Comparison of ENCODE assay signal across 9 cellular contexts in the genomic region with DNA sequence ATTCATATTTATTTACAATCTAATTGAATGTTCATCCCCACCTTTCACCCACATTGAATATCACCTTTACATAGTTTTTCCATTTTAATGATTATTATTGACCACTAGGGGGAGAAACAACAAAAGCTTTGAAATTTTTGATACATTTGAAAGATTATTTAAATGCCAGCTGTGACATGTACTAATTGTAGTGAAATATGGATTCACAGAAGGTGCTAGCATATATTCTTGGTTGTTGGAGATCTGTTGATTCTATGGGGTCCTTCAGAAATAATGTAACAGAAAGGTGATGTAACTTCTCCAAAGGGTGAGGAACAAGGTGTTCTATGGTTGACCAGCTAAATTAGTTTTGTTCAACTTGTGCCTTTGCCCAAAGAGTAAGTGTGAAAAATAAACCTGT. TPM values are rescaled to one million over a fixed set of nuclear protein-coding genes. Genes with fewer than 3 reads are reported as not detected.
DNase-seq lines count a peak whose midpoint lies in the region; ATAC-seq and TF ChIP-seq lines count a peak whose summit lies in the region.
"Had no signal": no experiment of that assay in that cellular context is flagged by ENCODE, and none has a peak within 500 bp of the region (broad histone marks: within the 10 kb centered on the region; RNA-seq: fewer than 3 reads in every experiment).

No MANE protein-coding gene starts in this region.

- H3K4me2 ChIP-seq in parathyroid adenoma (ENCODE audit: low read length), result no peak overlapping the region

- H3K36me3 ChIP-seq in endodermal cell (ENCODE audit: control insufficient read depth, insufficient read depth, low read length) (no peaks in the 10 kb centered on the region), parathyroid adenoma (ENCODE audit: control insufficient read depth, insufficient read depth, low read length) (no peaks in the 10 kb centered on the region), H7 (replicated peaks; ENCODE audit: control insufficient read depth, insufficient read depth, low read length) (no peaks in the 10 kb centered on the region)

- no peak for ATAC-seq in HG03159 (IDR thresholded peaks at IDR 0.05; ENCODE audit: unreplicated experiment)

- H3K27ac Mint-ChIP-seq in endodermal cell, result no peak overlapping the region
- H3K27ac Mint-ChIP-seq: activated naive CD8-positive, alpha-beta T cell treated with anti-CD3 and anti-CD28 coated beads, Interleukin-2, amount 10 ng/mL, durations not matched to agents 7 days and 5 days had no signal

- H3K4me3 Mint-ChIP-seq in endodermal cell, result no peak overlapping the region
- H3K4me3 Mint-ChIP-seq: activated naive CD8-positive, alpha-beta T cell treated with anti-CD3 and anti-CD28 coated beads, Interleukin-2, amount 10 ng/mL, durations not matched to agents 7 days and 5 days had no signal

- H3K9me3 ChIP-seq in endodermal cell (ENCODE audit: control insufficient read depth, low read length) (no peaks in the 10 kb centered on the region), parathyroid adenoma (ENCODE audit: control insufficient read depth, low read length) (no peaks in the 10 kb centered on the region)

- no peak overlapping the region for H2AFZ ChIP-seq in parathyroid adenoma

- H3K36me3 Mint-ChIP-seq in endodermal cell (ENCODE audit: low read depth), result no peaks in the 10 kb centered on the region
- H3K36me3 Mint-ChIP-seq: activated naive CD8-positive, alpha-beta T cell treated with anti-CD3 and anti-CD28 coated beads, Interleukin-2, amount 10 ng/mL, durations not matched to agents 7 days and 5 days had no signal

- no peaks in the 10 kb centered on the region for H3K4me1 Mint-ChIP-seq in endodermal cell
- H3K4me1 Mint-ChIP-seq: activated naive CD8-positive, alpha-beta T cell treated with anti-CD3 and anti-CD28 coated beads, Interleukin-2, amount 10 ng/mL, durations not matched to agents 7 days and 5 days had no signal

- H3K4me1 ChIP-seq in endodermal cell (ENCODE audit: control insufficient read depth, insufficient read depth, low read length), result no peaks in the 10 kb centered on the region
- H3K4me1 ChIP-seq in parathyroid adenoma, result no peaks in the 10 kb centered on the region

- H3K27ac ChIP-seq in 22Rv1 (no peak overlapping the region), endodermal cell (ENCODE audit: low read depth, low read length) (no peak overlapping the region), parathyroid adenoma (no peak overlapping the region)

- DNase-seq in GM12864 (ENCODE audit: low read depth) (no peak), NCI-H526 (lab: John Stamatoyannopoulos, UW) (peak; percentile 33 to 67), endodermal cell (no peak), H7 (no peak)
- DNase-seq in activated effector memory CD4-positive, alpha-beta T cell treated with anti-CD3 and anti-CD28 coated beads, Interleukin-2, amount 50 U/mL, for 16 hours, result no peak
- DNase-seq: activated naive CD8-positive, alpha-beta T cell treated with anti-CD3 and anti-CD28 coated beads, Interleukin-2, amount 10 ng/mL, durations not matched to agents 7 days and 5 days had no signal

- no peaks in the 10 kb centered on the region for H3K27me3 Mint-ChIP-seq in endodermal cell (ENCODE audit: insufficient read depth)

- no peaks in the 10 kb centered on the region for H3K9me3 Mint-ChIP-seq in endodermal cell
- H3K9me3 Mint-ChIP-seq: activated naive CD8-positive, alpha-beta T cell treated with anti-CD3 and anti-CD28 coated beads, Interleukin-2, amount 10 ng/mL, durations not matched to agents 7 days and 5 days had no signal

- peak; percentile 77 for TF ChIP-seq CTCF in 22Rv1 (IDR thresholded peaks at IDR 0.05)
- peak; percentile 26 for TF ChIP-seq CTCF in GM12864 (IDR thresholded peaks at IDR 0.05; ENCODE audit: low read depth, low read length, missing control alignments)
- TF ChIP-seq CTCF in endodermal cell (conservative IDR thresholded peaks at IDR 0.05), result peak; percentile 83
- peak; percentile 74 for TF ChIP-seq CTCF in parathyroid adenoma (IDR thresholded peaks at IDR 0.05)

- no peak overlapping the region for H3K9ac ChIP-seq in endodermal cell (ENCODE audit: extremely low read depth, low read length, poor library complexity, severe bottlenecking)
- no peak overlapping the region for H3K9ac ChIP-seq in parathyroid adenoma

- no peaks in the 10 kb centered on the region for H3K79me2 ChIP-seq in parathyroid adenoma

- H3K4me3 ChIP-seq in GM12864 (ENCODE audit: low read depth, low read length) (no peak overlapping the region), endodermal cell (ENCODE audit: low read length) (no peak overlapping the region), parathyroid adenoma (ENCODE audit: low read depth, low read length) (no peak overlapping the region), H7 (ENCODE audit: insufficient read depth, low read depth, low read length) (no peak overlapping the region)

- no peaks in the 10 kb centered on the region for H3K27me3 ChIP-seq in endodermal cell (ENCODE audit: control insufficient read depth, insufficient read depth, low read length, poor library complexity, severe bottlenecking)
- H3K27me3 ChIP-seq in parathyroid adenoma (ENCODE audit: control insufficient read depth, insufficient read depth, low read length), result no peaks in the 10 kb centered on the region
- H3K27me3 ChIP-seq in H7 (ENCODE audit: control insufficient read depth, insufficient read depth, low read length), result no peaks in the 10 kb centered on the region

RNA-seq across cellular contexts. Expression of a gene that starts 22.4 kb away (rescaled TPM):
- total RNA-seq in endodermal cell, result not detected
- polyA plus RNA-seq in endodermal cell (2013, experiment 1 of 2), result not detected
- not detected for polyA plus RNA-seq in endodermal cell (2013, experiment 2 of 2)
- not detected in 2 replicates for total RNA-seq in H7 (2014; rRNA removed; shearing (Covaris generic))
- total RNA-seq: activated naive CD8-positive, alpha-beta T cell treated with anti-CD3 and anti-CD28 coated beads, Interleukin-2, amount 10 ng/mL, durations not matched to agents 7 days and 5 days had no signal

RNA-seq across cellular contexts. Expression of a gene that starts 51.0 kb away (rescaled TPM):
- total RNA-seq in endodermal cell, result 10 to 100 TPM; 12.2 to 14.0 TPM
- 10.7 TPM for polyA plus RNA-seq in endodermal cell (2013, experiment 1 of 2)
- polyA plus RNA-seq in endodermal cell (2013, experiment 2 of 2), result 14.0 TPM
- total RNA-seq in H7 (2014; rRNA removed; shearing (Covaris generic)), result 8.7 and 11.5 TPM in 2 replicates

RNA-seq across cellular contexts. Expression of a gene that starts 52.9 kb away (rescaled TPM):
- total RNA-seq in endodermal cell, result 10 to 100 TPM; 12.7 to 14.9 TPM
- polyA plus RNA-seq in endodermal cell (2013, experiment 1 of 2), result 19.2 TPM
- polyA plus RNA-seq in endodermal cell (2013, experiment 2 of 2), result 16.2 TPM
- total RNA-seq in H7 (2014; rRNA removed; shearing (Covaris generic)), result 26.8 and 28.1 TPM in 2 replicates

Comparison
In these comparisons a context has a peak if more than half of its experiments do, and no peak if none do; other contexts are left out.
1. CTCF ChIP-seq: peak in every context shown above with its lines; median percentile 83 in endodermal cell; 77 in 22Rv1; 74 in parathyroid adenoma; 26 in GM12864.
2. DNase-seq: peak in NCI-H526 (2 of 2); none in GM12864 (single experiment), endodermal cell (single experiment), activated effector memory CD4-positive, alpha-beta T cell treated with anti-CD3 and anti-CD28 coated beads, Interleukin-2, amount 50 U/mL, for 16 hours (single experiment) and H7 (single experiment).